In genomic region chr14:25220514-25220913, GRCh38 we compare ENCODE assay signal across 33 cellular contexts.
DNase-seq lines count a peak whose midpoint lies in the region; ATAC-seq, FAIRE-seq and TF ChIP-seq lines count a peak whose summit lies in the region.
"Had no signal": no experiment of that assay in that cellular context is flagged by ENCODE, and none has a peak within 500 bp of the region (broad histone marks: within the 10 kb centered on the region; RNA-seq: fewer than 3 reads in every experiment).

No MANE protein-coding gene starts in this region.

- TF ChIP-seq CTCF in mucosa of descending colon (IDR thresholded peaks at IDR 0.05) = no peak
- no peak for TF ChIP-seq CTCF in pancreas (IDR thresholded peaks at IDR 0.05)

- H3K9me3 ChIP-seq in mucosa of descending colon = no peaks in the 10 kb centered on the region
- H3K9me3 ChIP-seq in small intestine (ENCODE audit: control insufficient read depth, low read depth) = no peaks in the 10 kb centered on the region
- H3K9me3 ChIP-seq in pancreas = no peaks in the 10 kb centered on the region
- H3K9me3 ChIP-seq: A549; BE2C; BLaER1; BLaER1 treated with 17β-estradiol and CSF1 and Interleukin-3, amounts not matched to agents 10 nM and 100 nM; Caco-2 had no signal

- H3K27ac ChIP-seq in small intestine (ENCODE audit: low read depth in 1 of 2, low read length in 1 of 2) (no peak overlapping the region), pancreas (no peak overlapping the region)
- H3K27ac ChIP-seq: 22Rv1; A549; BLaER1; BLaER1 treated with 17β-estradiol and CSF1 and Interleukin-3, amounts not matched to agents 10 nM and 100 nM; C4-2B had no signal

- H3K27me3 ChIP-seq in small intestine (ENCODE audit: control insufficient read depth in 2 of 2, insufficient read depth in 2 of 2, low read length in 2 of 2) (peaks cover 0 to 5% of the 10 kb centered on the region in 2 donors), pancreas (no peaks in the 10 kb centered on the region)
- H3K27me3 ChIP-seq: BE2C; BLaER1; BLaER1 treated with 17β-estradiol and CSF1 and Interleukin-3, amounts not matched to agents 10 nM and 100 nM had no signal

- no peaks in the 10 kb centered on the region for H3K4me1 ChIP-seq in mucosa of descending colon (ENCODE audit: low read depth)
- peaks cover 0 to 5% of the 10 kb centered on the region in 2 donors for H3K4me1 ChIP-seq in small intestine (ENCODE audit: control insufficient read depth in 2 of 2, insufficient read depth in 1 of 2, low read depth in 1 of 2, low read length in 1 of 2)
- no peaks in the 10 kb centered on the region for H3K4me1 ChIP-seq in pancreas
- H3K4me1 ChIP-seq: A549; BE2C; BLaER1; BLaER1 treated with 17β-estradiol and CSF1 and Interleukin-3, amounts not matched to agents 10 nM and 100 nM; Caco-2 had no signal

- ATAC-seq in left colon = peak; percentile 94
- ATAC-seq in mucosa of descending colon = peak; percentile 47
- no peak for ATAC-seq in pancreas
- ATAC-seq in GM18873 (IDR thresholded peaks at IDR 0.05; ENCODE audit: low FRiP score, unreplicated experiment) = no peak
- ATAC-seq: A549; CD8-positive, alpha-beta T cell had no signal

- H3K4me3 ChIP-seq in mucosa of descending colon = no peak overlapping the region
- no peak overlapping the region for H3K4me3 ChIP-seq in small intestine (ENCODE audit: low read depth in 1 of 2, low read length in 2 of 2)
- H3K4me3 ChIP-seq in pancreas = no peak overlapping the region
- H3K4me3 ChIP-seq: A549; BLaER1; BLaER1 treated with 17β-estradiol and CSF1 and Interleukin-3, amounts not matched to agents 10 nM and 100 nM had no signal

- intact Hi-C loops in left colon (cut with DNase I, micrococcal nuclease) = no loop called here
- intact Hi-C loops in mucosa of descending colon (cut with DNase I, micrococcal nuclease) = no loop called here
- intact Hi-C loops in pancreas (cut with DNase I) = no loop called here

- H3K36me3 ChIP-seq in mucosa of descending colon (ENCODE audit: low read depth) = no peaks in the 10 kb centered on the region
- H3K36me3 ChIP-seq in small intestine (ENCODE audit: control insufficient read depth in 2 of 2, insufficient read depth in 2 of 2, low read length in 2 of 2) = no peaks in the 10 kb centered on the region
- H3K36me3 ChIP-seq in pancreas = no peaks in the 10 kb centered on the region
- H3K36me3 ChIP-seq: BE2C; BLaER1; BLaER1 treated with 17β-estradiol and CSF1 and Interleukin-3, amounts not matched to agents 10 nM and 100 nM had no signal

- no peak for DNase-seq in left colon
- DNase-seq in mucosa of descending colon = peak in 1 of 3 donors; percentile 10
- DNase-seq in small intestine = peak; percentile 78
- DNase-seq in GOT3 (lab: John Stamatoyannopoulos, UW) = no peak
- DNase-seq in pancreas = no peak
- DNase-seq: 8988T; ACHN; AML-193; BE2C; C1 segment of cervical spinal cord; Caco-2; Calu3; CD4-positive, alpha-beta memory T cell; CD4-positive, alpha-beta T cell; CD4-positive, CD25-positive, alpha-beta regulatory T cell; CD8-positive, alpha-beta memory T cell; CD8-positive, alpha-beta T cell; COR-L47; DMS 273 treated with DMSO at 0.1 percent for 48 hours; DMS153; DMS53; DMS79; DMS79 treated with DMSO at 0.1 percent for 48 hours; DND-41; EL had no signal

- FAIRE-seq in small intestine (lab: Jason Lieb, UNC) = no peak
- FAIRE-seq in pancreas (lab: Jason Lieb, UNC) = no peak
- FAIRE-seq: A204.1, A549, D721Med had no signal

Comparison
In these comparisons a context has a peak if more than half of its experiments do, and no peak if none do; other contexts are left out.
1. ATAC-seq: peak in left colon (single experiment) and mucosa of descending colon (single experiment); none in pancreas (0 of 4) and GM18873 (single experiment).